In the genomic region with DNA sequence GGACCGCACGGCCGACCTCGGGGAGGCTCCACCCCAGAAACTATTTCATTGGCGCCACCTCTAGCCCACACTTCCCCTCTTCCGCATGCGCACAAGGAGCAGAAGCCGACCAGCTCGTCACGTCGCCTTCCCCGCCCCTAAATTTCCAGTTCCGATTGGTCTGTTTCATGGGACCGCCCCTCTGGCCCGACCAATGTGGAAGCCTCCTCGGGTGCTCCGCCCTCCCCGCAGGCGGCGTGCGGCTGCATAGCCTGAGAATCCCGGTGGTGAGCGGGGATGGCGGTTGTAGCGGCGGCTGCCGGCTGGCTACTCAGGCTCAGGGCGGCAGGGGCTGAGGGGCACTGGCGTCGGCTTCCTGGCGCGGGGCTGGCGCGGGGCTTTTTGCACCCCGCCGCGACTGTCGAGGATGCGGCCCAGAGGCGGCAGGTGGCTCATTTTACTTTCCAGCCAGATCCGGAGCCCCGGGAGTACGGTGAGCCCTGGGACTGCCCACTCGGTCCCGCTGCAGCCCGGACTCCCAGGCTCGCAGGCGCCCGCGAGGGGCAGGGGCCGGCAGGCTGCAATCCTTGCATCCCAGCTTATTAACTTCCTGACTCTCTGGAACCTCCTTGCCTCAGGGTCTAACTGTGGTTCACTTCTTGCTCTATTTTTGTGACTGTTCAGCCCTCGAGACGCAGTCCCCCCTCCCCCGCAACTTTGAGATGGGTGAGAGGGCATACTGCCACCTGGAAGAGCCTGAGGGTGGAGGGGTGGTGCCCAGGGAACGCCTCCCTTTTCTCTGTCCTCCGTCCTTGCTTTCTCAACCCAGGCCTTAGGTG, we compare ENCODE assay signal across 8 cellular contexts. TPM values are rescaled to one million over a fixed set of nuclear protein-coding genes. Genes with fewer than 3 reads are reported as not detected.
DNase-seq lines count a peak whose midpoint lies in the region; ATAC-seq and FAIRE-seq lines count a peak whose summit lies in the region.

A gene (plus strand): TSS at position 254 of the 818 bp plus-strand sequence. CDS start 23 bp downstream, at position 277.

- 0% methylated on average over 54 to 56 of the region's 56 CpGs for WGBS in aorta, 2 donors

- ATAC-seq in HG02981 (IDR thresholded peaks at IDR 0.05; ENCODE audit: unreplicated experiment) (peak; percentile 98), aorta (ENCODE audit: low FRiP score) (peak; percentile 100)

- peak; percentile 100 for FAIRE-seq in GM18507 (lab: Jason Lieb, UNC)

- H3K4me1 ChIP-seq in rectal smooth muscle tissue (ENCODE audit: control insufficient read depth, insufficient read depth, low read length) (no peaks in the 10 kb centered on the region), aorta (ENCODE audit: control insufficient read depth in 1 of 2, insufficient read depth in 2 of 2, low read length in 2 of 2) (peaks cover 2% of the 10 kb centered on the region in 2 donors)

- H3K9me3 ChIP-seq in aorta (ENCODE audit: control insufficient read depth, low read length), result no peaks in the 10 kb centered on the region

- intact Hi-C loops in aorta (cut with DNase I), result loop anchor here in 1 of 2 donors (5.0 kb wide), 1 partner anchor 104 kb away; a partner anchor contains a TSS

- H3K9ac ChIP-seq in rectal smooth muscle tissue (ENCODE audit: low read length), result peak within 1 kb of the TSS; percentile 13

- no peaks in the 10 kb centered on the region for H3K27me3 ChIP-seq in rectal smooth muscle tissue (ENCODE audit: control insufficient read depth, insufficient read depth, low read length)
- H3K27me3 ChIP-seq in aorta (ENCODE audit: control insufficient read depth in 1 of 2, insufficient read depth in 2 of 2, low read length in 1 of 2), result no peaks in the 10 kb centered on the region

- H3K4me3 ChIP-seq in rectal smooth muscle tissue (ENCODE audit: low read length), result peak within 1 kb of the TSS; percentile 75
- H3K4me3 ChIP-seq in aorta (ENCODE audit: low read length in 2 of 2), result peak within 1 kb of the TSS; percentile 81 to 86

- DNase-seq in GM18507 (ENCODE audit: extremely low spot score, insufficient read length, low read depth) (peak; percentile 95), NCI-H2029 treated with DMSO at 0.1 percent for 48 hours (lab: John Stamatoyannopoulos, UW) (peak; percentile 89), T-helper 9 cell (peak; percentile 93), astrocyte of the hippocampus (ENCODE audit: low read depth, low spot score) (peak; percentile 99), hepatic stellate cell (ENCODE audit: low spot score) (peak; percentile 95), aorta (peak; percentile 98 to 99)

- H3K27ac ChIP-seq in rectal smooth muscle tissue (ENCODE audit: low read depth, low read length) (peak within 1 kb of the TSS; percentile 65), aorta (ENCODE audit: low read depth in 1 of 2, low read length in 2 of 2) (peak within 1 kb of the TSS; percentile 44 to 90)

- no peaks in the 10 kb centered on the region for H3K36me3 ChIP-seq in rectal smooth muscle tissue (ENCODE audit: control insufficient read depth, insufficient read depth, low read length)
- no peaks in the 10 kb centered on the region for H3K36me3 ChIP-seq in aorta (ENCODE audit: control insufficient read depth in 1 of 2, insufficient read depth in 2 of 2, low read length in 1 of 2)

RNA-seq across cellular contexts. Expression of the gene that starts here (rescaled TPM):
- 10 to 100 TPM; 19.7 to 19.9 TPM for total RNA-seq in aorta
- polyA plus RNA-seq in aorta, result 10 to 100 TPM; 11.7 to 13.4 TPM

Comparison
In these comparisons a context has a peak if more than half of its experiments do, and no peak if none do; other contexts are left out.
1. Peak in every context shown above with its lines: DNase-seq, ATAC-seq, H3K4me3 ChIP-seq and H3K27ac ChIP-seq.